In genomic region chr15:29863438-29863837, GRCh38 we compare ENCODE assay signal across 25 cellular contexts. TPM values are rescaled to one million over a fixed set of nuclear protein-coding genes. Genes with fewer than 3 reads are reported as not detected.
"Had no signal": no experiment of that assay in that cellular context is flagged by ENCODE, and none has a peak within 500 bp of the region (broad histone marks: within the 10 kb centered on the region; RNA-seq: fewer than 3 reads in every experiment).

No MANE protein-coding gene starts in this region.

- H3K4me3 ChIP-seq: ascending aorta, gastroesophageal sphincter, spleen, thoracic aorta, upper lobe of left lung had no signal

- DNase-seq: activated CD4-positive, alpha-beta memory T cell treated with anti-CD3 and anti-CD28 coated beads for 36 hours; activated CD4-positive, alpha-beta T cell treated with anti-CD3 and anti-CD28 coated beads, Interleukin-2, amount 10 ng/mL, durations not matched to agents 24 days and 14 days; activated CD4-positive, CD25-positive, alpha-beta regulatory T cell treated with anti-CD3 and anti-CD28 coated beads, Interleukin-2, amount 50 U/mL, for 72 hours; activated CD8-positive, alpha-beta memory T cell treated with anti-CD3 and anti-CD28 coated beads, Interleukin-2, amount 50 U/mL, for 4 hours; activated gamma-delta T cell; activated naive CD4-positive, alpha-beta T cell treated with anti-CD3 and anti-CD28 coated beads, Interleukin-2, amount 10 ng/mL, durations not matched to agents 7 days and 5 days; activated naive CD8-positive, alpha-beta T cell treated with anti-CD3 and anti-CD28 coated beads, Interleukin-2, amount 10 ng/mL, durations not matched to agents 7 days and 5 days; activated T-cell treated with anti-CD3 and anti-CD28 coated beads, Interleukin-2, amount 50 U/mL, for 1 hour; effector CD4-positive, alpha-beta T cell; hippocampal formation; left cardiac atrium; left ventricle myocardium superior; naive B cell; right cardiac atrium; spleen; stimulated activated naive CD4-positive, alpha-beta T cell; T-helper 17 cell; T1000 had no signal

- H3K36me3 Mint-ChIP-seq: activated CD4-positive, alpha-beta memory T cell treated with anti-CD3 and anti-CD28 coated beads for 36 hours; activated naive CD4-positive, alpha-beta T cell treated with anti-CD3 and anti-CD28 coated beads, Interleukin-2, amount 10 ng/mL, durations not matched to agents 7 days and 5 days; activated naive CD8-positive, alpha-beta T cell treated with anti-CD3 and anti-CD28 coated beads, Interleukin-2, amount 10 ng/mL, durations not matched to agents 7 days and 5 days; brain; naive B cell had no signal

- H3K27me3 ChIP-seq: ascending aorta, gastroesophageal sphincter, spleen, upper lobe of left lung had no signal

- H3K27me3 Mint-ChIP-seq: activated CD4-positive, alpha-beta T cell treated with anti-CD3 and anti-CD28 coated beads, Interleukin-2, amount 10 ng/mL, durations not matched to agents 24 days and 14 days; brain had no signal

- H3K4me1 Mint-ChIP-seq: activated CD4-positive, alpha-beta T cell treated with anti-CD3 and anti-CD28 coated beads, Interleukin-2, amount 10 ng/mL, durations not matched to agents 24 days and 14 days; activated naive CD4-positive, alpha-beta T cell treated with anti-CD3 and anti-CD28 coated beads, Interleukin-2, amount 10 ng/mL, durations not matched to agents 7 days and 5 days; naive B cell had no signal

- H3K9me3 ChIP-seq: ascending aorta, gastroesophageal sphincter, spleen, thoracic aorta, upper lobe of left lung had no signal

- H3K27ac Mint-ChIP-seq: activated CD4-positive, alpha-beta memory T cell treated with anti-CD3 and anti-CD28 coated beads for 36 hours; activated CD4-positive, alpha-beta T cell treated with anti-CD3 and anti-CD28 coated beads, Interleukin-2, amount 10 ng/mL, durations not matched to agents 24 days and 14 days; activated naive CD4-positive, alpha-beta T cell treated with anti-CD3 and anti-CD28 coated beads, Interleukin-2, amount 10 ng/mL, durations not matched to agents 7 days and 5 days; activated naive CD8-positive, alpha-beta T cell treated with anti-CD3 and anti-CD28 coated beads, Interleukin-2, amount 10 ng/mL, durations not matched to agents 7 days and 5 days; activated T-helper 1 cell treated with anti-CD3 and anti-CD28 coated beads, Interleukin-12 subunit alpha, Interleukin-12 subunit beta, Interleukin-2, Interleukin-4 antibody, amounts not matched to agents 30 ng/mL and 10 ng/mL and 1 ng/mL, durations not matched to agents 14 hours and 24 hours and 36 hours; brain; naive B cell; T-helper 17 cell had no signal

- ATAC-seq: gastroesophageal sphincter, left cardiac atrium, left ventricle myocardium superior, T-helper 17 cell had no signal

- H3K36me3 ChIP-seq: ascending aorta, gastroesophageal sphincter, spleen, thoracic aorta, upper lobe of left lung had no signal

- H3K4me1 ChIP-seq: gastroesophageal sphincter, spleen had no signal

- H3K27ac ChIP-seq: ascending aorta, gastroesophageal sphincter, spleen, thoracic aorta, upper lobe of left lung had no signal

- H3K4me3 Mint-ChIP-seq: activated CD4-positive, alpha-beta memory T cell treated with anti-CD3 and anti-CD28 coated beads for 36 hours; activated CD4-positive, alpha-beta T cell treated with anti-CD3 and anti-CD28 coated beads, Interleukin-2, amount 10 ng/mL, durations not matched to agents 24 days and 14 days; activated naive CD4-positive, alpha-beta T cell treated with anti-CD3 and anti-CD28 coated beads, Interleukin-2, amount 10 ng/mL, durations not matched to agents 7 days and 5 days; activated naive CD8-positive, alpha-beta T cell treated with anti-CD3 and anti-CD28 coated beads, Interleukin-2, amount 10 ng/mL, durations not matched to agents 7 days and 5 days; activated T-helper 1 cell treated with anti-CD3 and anti-CD28 coated beads, Interleukin-12 subunit alpha, Interleukin-12 subunit beta, Interleukin-2, Interleukin-4 antibody, amounts not matched to agents 30 ng/mL and 10 ng/mL and 1 ng/mL, durations not matched to agents 14 hours and 24 hours and 36 hours; brain; naive B cell; T-helper 17 cell had no signal

- H3K9me3 Mint-ChIP-seq: activated CD4-positive, alpha-beta memory T cell treated with anti-CD3 and anti-CD28 coated beads for 36 hours; activated CD4-positive, alpha-beta T cell treated with anti-CD3 and anti-CD28 coated beads, Interleukin-2, amount 10 ng/mL, durations not matched to agents 24 days and 14 days; activated naive CD4-positive, alpha-beta T cell treated with anti-CD3 and anti-CD28 coated beads, Interleukin-2, amount 10 ng/mL, durations not matched to agents 7 days and 5 days; activated naive CD8-positive, alpha-beta T cell treated with anti-CD3 and anti-CD28 coated beads, Interleukin-2, amount 10 ng/mL, durations not matched to agents 7 days and 5 days; activated T-helper 1 cell treated with anti-CD3 and anti-CD28 coated beads, Interleukin-12 subunit alpha, Interleukin-12 subunit beta, Interleukin-2, Interleukin-4 antibody, amounts not matched to agents 30 ng/mL and 10 ng/mL and 1 ng/mL, durations not matched to agents 14 hours and 24 hours and 36 hours; brain had no signal

RNA-seq across cellular contexts. Expression of gene TJP1, which starts 41.2 kb away (rescaled TPM):
- total RNA-seq: activated CD4-positive, alpha-beta memory T cell treated with anti-CD3 and anti-CD28 coated beads for 36 hours; activated CD4-positive, alpha-beta T cell treated with anti-CD3 and anti-CD28 coated beads, Interleukin-2, amount 10 ng/mL, durations not matched to agents 24 days and 14 days; activated CD8-positive, alpha-beta memory T cell treated with anti-CD3 and anti-CD28 coated beads for 36 hours; activated naive CD8-positive, alpha-beta T cell treated with anti-CD3 and anti-CD28 coated beads, Interleukin-2, amount 10 ng/mL, durations not matched to agents 7 days and 5 days; activated T-helper 1 cell treated with anti-CD3 and anti-CD28 coated beads, Interleukin-12 subunit alpha, Interleukin-12 subunit beta, Interleukin-2, Interleukin-4 antibody, amounts not matched to agents 30 ng/mL and 10 ng/mL and 1 ng/mL, durations not matched to agents 14 hours and 24 hours and 36 hours had no signal
